Comparison of ENCODE assay signal across 8 cellular contexts in genomic region chr3:48635222-48636021, GRCh38. TPM values are rescaled to one million over a fixed set of nuclear protein-coding genes. Genes with fewer than 3 reads are reported as not detected.
DNase-seq lines count a peak whose midpoint lies in the region; ATAC-seq and TF ChIP-seq lines count a peak whose summit lies in the region.

Gene SLC26A6, minus strand, starts transcription at chr3:48635461. Its CDS starts 68 bp downstream, at chr3:48635393.

- H3K4me2 ChIP-seq in fibroblast of lung (ENCODE audit: extremely low read depth, insufficient read depth, low read length), result peak within 1 kb of the TSS; percentile 91

- H3K4me1 Mint-ChIP-seq in naive thymus-derived CD8-positive, alpha-beta T cell, result peaks cover 4 to 27% (median 20%) of the 10 kb centered on the region in 4 donors

- peak within 1 kb of the TSS; percentile 31 to 84 (median 66) for H3K27ac Mint-ChIP-seq in naive thymus-derived CD8-positive, alpha-beta T cell

- no peaks in the 10 kb centered on the region for H3K9me3 ChIP-seq in fibroblast of lung (ENCODE audit: control insufficient read depth, insufficient read depth, low read depth, low read length)

- H3K9me3 Mint-ChIP-seq in naive thymus-derived CD8-positive, alpha-beta T cell, result no peaks in the 10 kb centered on the region

- H3K4me1 ChIP-seq in fibroblast of lung (ENCODE audit: control insufficient read depth, extremely low read depth, insufficient read depth, low read length), result peaks cover 6% of the 10 kb centered on the region

- H3K4me3 Mint-ChIP-seq in naive thymus-derived CD8-positive, alpha-beta T cell, result peak within 1 kb of the TSS; percentile 85 to 93 (median 89)

- TF ChIP-seq CTCF in LNCAP (IDR thresholded peaks at IDR 0.05) (peak; percentile 72), fibroblast of lung (conservative IDR thresholded peaks at IDR 0.05 in 1 of 2, IDR thresholded peaks at IDR 0.05 in 1 of 2; ENCODE audit: low read depth in 1 of 2, low read length in 2 of 2) (peak; percentile 64 to 65)

- H3K4me3 ChIP-seq in fibroblast of lung (replicated peaks in 1 of 4; ENCODE audit: control extremely low read depth in 1 of 4, insufficient read depth in 1 of 4, low read depth in 3 of 4, low read length in 4 of 4), result peak within 1 kb of the TSS; percentile 79 to 94 (median 88)

- H3K79me2 ChIP-seq in fibroblast of lung (ENCODE audit: control insufficient read depth, insufficient read depth, low read length), result peaks cover 6% of the 10 kb centered on the region

- H2AFZ ChIP-seq in fibroblast of lung (ENCODE audit: low read length), result peak within 1 kb of the TSS; percentile 77

- H3K36me3 ChIP-seq in fibroblast of lung (ENCODE audit: control insufficient read depth, insufficient read depth, low read length), result peaks cover 22% of the 10 kb centered on the region

- peak within 1 kb of the TSS; percentile 77 for H3K27ac ChIP-seq in fibroblast of lung (ENCODE audit: insufficient read depth, low read length)

- ATAC-seq in naive thymus-derived CD8-positive, alpha-beta T cell, result peak; percentile 97 to 98

- peak; percentile 97 for DNase-seq in EL
- DNase-seq in GOT3 (lab: John Stamatoyannopoulos, UW), result peak; percentile 89
- DNase-seq in RPMI8226, result peak; percentile 96
- peak; percentile 87 to 89 for DNase-seq in activated T-helper 1 cell treated with anti-CD3 and anti-CD28 coated beads, Interleukin-2, amount 50 U/mL, for 16 hours (ENCODE audit: low read depth in 1 of 2, low spot score in 1 of 2)
- DNase-seq in fibroblast of lung (ENCODE audit: low read depth in 2 of 2), result peak; percentile 94 to 95
- DNase-seq in naive thymus-derived CD8-positive, alpha-beta T cell, result peak; percentile 84 to 93 (median 86)
- peak; percentile 79 to 92 (median 84) for DNase-seq in stimulated activated naive CD4-positive, alpha-beta T cell (lab: John Stamatoyannopoulos, UW)

- no peaks in the 10 kb centered on the region for H3K27me3 Mint-ChIP-seq in naive thymus-derived CD8-positive, alpha-beta T cell

- no peaks in the 10 kb centered on the region for H4K20me1 ChIP-seq in fibroblast of lung (ENCODE audit: control insufficient read depth, extremely low read depth, insufficient read depth, low read length)

- H3K27me3 ChIP-seq in fibroblast of lung (ENCODE audit: control insufficient read depth, insufficient read depth, low read length), result no peaks in the 10 kb centered on the region

- peaks cover 0 to 4% (median 0%) of the 10 kb centered on the region in 3 donors for H3K36me3 Mint-ChIP-seq in naive thymus-derived CD8-positive, alpha-beta T cell

- POLR2A ChIA-PET in naive thymus-derived CD8-positive, alpha-beta T cell (lab: Charles Lee), result interaction anchor here (0.6 to 2.2 kb wide), 9 partner anchors 19 to 834 kb away, joined by 3 to 10 read pairs (median 3); partner anchors contain the start of genes IP6K2, QRICH1 and WDR6

- peak within 1 kb of the TSS; percentile 70 for H3K9ac ChIP-seq in fibroblast of lung (ENCODE audit: insufficient read depth, low read length)

RNA-seq across cellular contexts. Expression of gene SLC26A6, which starts in this region (rescaled TPM):
- total RNA-seq in fibroblast of lung, result 32.9 and 36.3 TPM in 2 replicates
- 13.3 and 20.9 TPM in 2 replicates for polyA plus RNA-seq in fibroblast of lung
- polyA plus RNA-seq in fibroblast of lung (2012), result 9.4 and 16.6 TPM in 2 replicates
- 29.8 and 88.3 TPM in 2 replicates for polyA minus RNA-seq in fibroblast of lung (ENCODE audit: low replicate concordance)
- 10 to 100 TPM; 28.6 to 30.6 TPM for total RNA-seq in naive thymus-derived CD8-positive, alpha-beta T cell
- polyA plus RNA-seq in naive thymus-derived CD8-positive, alpha-beta T cell, result 1 to 10 TPM; 3.0 to 3.7 (median 3.5) TPM

Comparison
In these comparisons a context has a peak if more than half of its experiments do, and no peak if none do; other contexts are left out.
1. Peak in every context shown above with its lines: DNase-seq, ATAC-seq, H3K4me3 ChIP-seq and H3K27ac ChIP-seq.